13 cellular contexts compared by ENCODE assay signal in the genomic region with DNA sequence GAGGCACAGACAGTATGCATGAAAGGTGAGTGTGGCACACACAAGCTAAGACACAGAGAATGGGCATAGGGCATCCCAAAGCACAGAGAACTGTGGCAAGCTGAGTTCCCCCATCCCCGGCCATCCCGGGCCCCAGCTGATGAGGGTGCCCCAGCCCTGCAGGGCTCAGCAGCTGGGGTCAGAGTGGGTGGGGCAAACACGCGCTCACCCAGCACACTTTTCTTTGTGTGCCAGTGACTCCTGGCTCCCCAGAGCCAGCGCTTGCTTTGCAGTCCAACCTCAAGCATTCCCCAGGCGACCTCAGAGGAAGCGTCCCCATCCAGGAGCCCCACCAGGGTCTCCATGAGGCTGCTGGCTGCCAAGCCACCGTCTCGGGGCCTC. TPM values are rescaled to one million over a fixed set of nuclear protein-coding genes. Genes with fewer than 3 reads are reported as not detected.
DNase-seq lines count a peak whose midpoint lies in the region; ATAC-seq, FAIRE-seq and TF ChIP-seq lines count a peak whose summit lies in the region.
"Had no signal": no experiment of that assay in that cellular context is flagged by ENCODE, and none has a peak within 500 bp of the region (broad histone marks: within the 10 kb centered on the region; RNA-seq: fewer than 3 reads in every experiment).

No MANE protein-coding gene starts in this region.

- no peak overlapping the region for H3K4me3 ChIP-seq in Peyer's patch
- H3K4me3 ChIP-seq in esophagus (ENCODE audit: low read depth in 1 of 2, low read length in 2 of 2): no peak overlapping the region
- no peak overlapping the region for H3K4me3 ChIP-seq in small intestine (ENCODE audit: low read depth in 1 of 2, low read length in 2 of 2)
- H3K4me3 ChIP-seq in CD4-positive, alpha-beta memory T cell (ENCODE audit: low read length in 2 of 2): no peak overlapping the region
- H3K4me3 ChIP-seq: GM23248 had no signal

- POLR2A ChIA-PET in CD4-positive, alpha-beta memory T cell (lab: Charles Lee; ENCODE audit: partially characterized antibody): interaction anchor here (0.9 kb wide), 1 partner anchor 57 kb away, joined by 3 read pairs; no protein-coding TSS in a partner anchor

- FAIRE-seq in GM12892 (lab: Jason Lieb, UNC) (no peak), small intestine (lab: Jason Lieb, UNC) (no peak)

- H3K4me3 Mint-ChIP-seq in CD4-positive, alpha-beta memory T cell: no peak overlapping the region
- H3K4me3 Mint-ChIP-seq: activated naive CD4-positive, alpha-beta T cell treated with anti-CD3 and anti-CD28 coated beads for 36 hours; CD4-positive, CD25-positive, alpha-beta regulatory T cell had no signal

- no peak for TF ChIP-seq POLR2A in GM12892 (IDR thresholded peaks at IDR 0.05; ENCODE audit: low read depth, low read length)
- no peak for TF ChIP-seq POLR2A in Peyer's patch (IDR thresholded peaks at IDR 0.05)

- no peak for TF ChIP-seq CTCF in Peyer's patch (IDR thresholded peaks at IDR 0.05)

- peaks cover 7 to 14% of the 10 kb centered on the region in 2 donors for H3K27me3 Mint-ChIP-seq in CD4-positive, alpha-beta memory T cell

- no peaks in the 10 kb centered on the region for H3K9me3 ChIP-seq in Peyer's patch
- no peaks in the 10 kb centered on the region for H3K9me3 ChIP-seq in esophagus (ENCODE audit: control insufficient read depth in 2 of 2, insufficient read depth in 1 of 2, low read depth in 1 of 2, low read length in 1 of 2)
- no peaks in the 10 kb centered on the region for H3K9me3 ChIP-seq in small intestine (ENCODE audit: control insufficient read depth, low read depth)
- no peaks in the 10 kb centered on the region for H3K9me3 ChIP-seq in CD4-positive, alpha-beta memory T cell (ENCODE audit: control insufficient read depth in 1 of 2, low read length in 2 of 2)

- no peaks in the 10 kb centered on the region for H3K4me1 Mint-ChIP-seq in CD4-positive, alpha-beta memory T cell

- intact Hi-C loops in CD4-positive, alpha-beta memory T cell (cut with micrococcal nuclease): no loop called here

- no peaks in the 10 kb centered on the region for H3K36me3 ChIP-seq in Peyer's patch
- no peaks in the 10 kb centered on the region for H3K36me3 ChIP-seq in esophagus (ENCODE audit: control insufficient read depth in 2 of 2, insufficient read depth in 2 of 2, low read length in 1 of 2)
- no peaks in the 10 kb centered on the region for H3K36me3 ChIP-seq in small intestine (ENCODE audit: control insufficient read depth in 2 of 2, insufficient read depth in 2 of 2, low read length in 2 of 2)
- H3K36me3 ChIP-seq in CD4-positive, alpha-beta memory T cell (ENCODE audit: insufficient read depth, low read length): no peaks in the 10 kb centered on the region

- H3K36me3 Mint-ChIP-seq in CD4-positive, alpha-beta memory T cell: no peaks in the 10 kb centered on the region
- H3K36me3 Mint-ChIP-seq: CD4-positive, CD25-positive, alpha-beta regulatory T cell had no signal

- H3K4me1 ChIP-seq in Peyer's patch (peaks cover 8 to 65% (median 11%) of the 10 kb centered on the region in 4 donors), esophagus (ENCODE audit: control insufficient read depth in 2 of 2, insufficient read depth in 2 of 2, low read length in 1 of 2) (peaks cover 8 to 55% of the 10 kb centered on the region in 2 donors), small intestine (ENCODE audit: control insufficient read depth in 2 of 2, insufficient read depth in 1 of 2, low read depth in 1 of 2, low read length in 1 of 2) (peaks cover 3 to 18% of the 10 kb centered on the region in 2 donors)
- peaks cover 5% of the 10 kb centered on the region for H3K4me1 ChIP-seq in CD4-positive, alpha-beta memory T cell (ENCODE audit: insufficient read depth, low read length)

- DNase-seq in GM12892 (ENCODE audit: insufficient read length): peak; percentile 22
- peak in 2 of 3 donors; percentile 43 to 59 for DNase-seq in Peyer's patch
- DNase-seq in small intestine: peak; percentile 46
- no peak for DNase-seq in T-helper 1 cell
- DNase-seq in CD4-positive, alpha-beta memory T cell: no peak
- no peak for DNase-seq in NCI-H1436 (lab: John Stamatoyannopoulos, UW)
- DNase-seq: activated naive CD4-positive, alpha-beta T cell treated with anti-CD3 and anti-CD28 coated beads for 36 hours; CD4-positive, CD25-positive, alpha-beta regulatory T cell; GM23248; NCI-H2081 had no signal

- WGBS in esophagus, 2 donors: 23 to 26% methylated on average over 9 of the region's 9 CpGs
- 6 to 26% (median 7%) methylated on average over 9 of the region's 9 CpGs for WGBS in small intestine, 3 donors

- no peaks in the 10 kb centered on the region for H3K9me3 Mint-ChIP-seq in CD4-positive, alpha-beta memory T cell
- H3K9me3 Mint-ChIP-seq: activated naive CD4-positive, alpha-beta T cell treated with anti-CD3 and anti-CD28 coated beads for 36 hours; CD4-positive, CD25-positive, alpha-beta regulatory T cell had no signal

- H3K27ac Mint-ChIP-seq in CD4-positive, alpha-beta memory T cell: no peak overlapping the region
- H3K27ac Mint-ChIP-seq: activated naive CD4-positive, alpha-beta T cell treated with anti-CD3 and anti-CD28 coated beads for 36 hours; CD4-positive, CD25-positive, alpha-beta regulatory T cell had no signal

- H3K27ac ChIP-seq in Peyer's patch (peak overlapping the region in 1 of 4 donors; percentile 80), esophagus (ENCODE audit: low read depth in 2 of 2, low read length in 1 of 2) (peak overlapping the region; percentile 59 to 67), small intestine (ENCODE audit: low read depth in 1 of 2, low read length in 1 of 2) (no peak overlapping the region)
- no peak overlapping the region for H3K27ac ChIP-seq in CD4-positive, alpha-beta memory T cell (ENCODE audit: low read depth, low read length)
- H3K27ac ChIP-seq: GM23248 had no signal

- CTCF ChIA-PET in CD4-positive, alpha-beta memory T cell (lab: Charles Lee; ENCODE audit: partially characterized antibody): interaction anchor here (0.9 to 10.0 kb wide), 5 partner anchors 11 to 177 kb away, joined by 4 to 351 read pairs (median 6); no protein-coding TSS in a partner anchor

- no peak for ATAC-seq in GM19455 (IDR thresholded peaks at IDR 0.05; ENCODE audit: unreplicated experiment)

- no peaks in the 10 kb centered on the region for H3K27me3 ChIP-seq in Peyer's patch
- H3K27me3 ChIP-seq in esophagus (ENCODE audit: control insufficient read depth in 1 of 2, insufficient read depth in 2 of 2, low read length in 2 of 2): no peaks in the 10 kb centered on the region
- no peaks in the 10 kb centered on the region for H3K27me3 ChIP-seq in small intestine (ENCODE audit: control insufficient read depth in 2 of 2, insufficient read depth in 2 of 2, low read length in 2 of 2)
- no peaks in the 10 kb centered on the region for H3K27me3 ChIP-seq in CD4-positive, alpha-beta memory T cell (ENCODE audit: insufficient read depth, low read length)

RNA-seq across cellular contexts. Expression of gene SYT8, which starts 4.7 kb away (rescaled TPM):
- polyA plus RNA-seq in GM12892 (2012; ENCODE audit: missing spikeins): 0.38 TPM
- total RNA-seq in Peyer's patch: 10 to 100 TPM in 3 of 4 donors, not detected in 1; 21.3 to 57.6 (median 44.6) TPM
- polyA plus RNA-seq in esophagus (100 to 1,000 TPM in 1 of 2 donors, 10 to 100 TPM in 1; 38.9 to 360 TPM), small intestine (10 to 100 TPM in 2 of 3 donors, 1 to 10 TPM in 1; 3.2 to 46.5 (median 45.1) TPM)
- total RNA-seq in CD4-positive, alpha-beta memory T cell: not detected
- not detected for polyA plus RNA-seq in CD4-positive, alpha-beta memory T cell
- total RNA-seq: activated naive CD4-positive, alpha-beta T cell treated with anti-CD3 and anti-CD28 coated beads for 36 hours; CD4-positive, CD25-positive, alpha-beta regulatory T cell; glomerular endothelial cell; GM23248 had no signal
- polyA plus RNA-seq: CD4-positive, CD25-positive, alpha-beta regulatory T cell; GM23248 had no signal

RNA-seq across cellular contexts. Expression of gene TNNI2, which starts 8.7 kb away (rescaled TPM):
- polyA plus RNA-seq in GM12892 (2012; ENCODE audit: missing spikeins): 0.76 TPM
- 10 to 100 TPM in 1 of 4 donors, 1 to 10 TPM in 2, not detected in 1; 4.7 to 23.9 (median 9.3) TPM for total RNA-seq in Peyer's patch
- polyA plus RNA-seq in esophagus: 100 to 1,000 TPM in 1 of 2 donors, 1 to 10 TPM in 1; 9.8 to 166 TPM
- polyA plus RNA-seq in small intestine: 1 to 10 TPM in 2 of 3 donors, under 1 TPM in 1; 0.49 to 8.6 (median 7.8) TPM
- not detected for total RNA-seq in CD4-positive, alpha-beta memory T cell
- polyA plus RNA-seq in CD4-positive, alpha-beta memory T cell: not detected
- total RNA-seq: activated naive CD4-positive, alpha-beta T cell treated with anti-CD3 and anti-CD28 coated beads for 36 hours; CD4-positive, CD25-positive, alpha-beta regulatory T cell; glomerular endothelial cell; GM23248 had no signal
- polyA plus RNA-seq: CD4-positive, CD25-positive, alpha-beta regulatory T cell; GM23248 had no signal

RNA-seq across cellular contexts. Expression of gene LSP1, which starts 22.8 kb away (rescaled TPM):
- polyA plus RNA-seq in GM12892 (2012; ENCODE audit: missing spikeins): 302 TPM
- 100 to 1,000 TPM in 1 of 4 donors, 10 to 100 TPM in 3; 10.6 to 175 (median 15.4) TPM for total RNA-seq in Peyer's patch
- polyA plus RNA-seq in esophagus (100 to 1,000 TPM in 1 of 2 donors, 10 to 100 TPM in 1; 23.7 to 130 TPM), small intestine (10 to 100 TPM in 2 of 3 donors, 1 to 10 TPM in 1; 4.5 to 45.1 (median 27.1) TPM)
- 100 to 1,000 TPM; 324 to 327 TPM for total RNA-seq in CD4-positive, alpha-beta memory T cell
- 100 to 1,000 TPM; 253 to 435 TPM for polyA plus RNA-seq in CD4-positive, alpha-beta memory T cell
- total RNA-seq: GM23248 had no signal

Comparison
In these comparisons a context has a peak if more than half of its experiments do, and no peak if none do; other contexts are left out.
1. DNase-seq: peak in GM12892 (single experiment), Peyer's patch (2 of 3) and small intestine (single experiment); none in T-helper 1 cell (0 of 5), CD4-positive, alpha-beta memory T cell (0 of 5) and NCI-H1436 (single experiment).
2. H3K27ac ChIP-seq: peak in esophagus (2 of 2); none in small intestine (0 of 2) and CD4-positive, alpha-beta memory T cell (single experiment).
3. RNA of gene SYT8, which starts 4.7 kb away (polyA plus RNA-seq): 38.9 to 360 TPM in esophagus and 3.2 to 46.5 TPM in small intestine; not detected in CD4-positive, alpha-beta memory T cell; every median in the first group is over 4 times any median in the second.